Comparison of ENCODE assay signal across 20 cellular contexts in genomic region chr15:57652481-57652880, GRCh38. TPM values are rescaled to one million over a fixed set of nuclear protein-coding genes. Genes with fewer than 3 reads are reported as not detected.
A peak's percentile ranks its signal among the peaks of the same experiment; 100 is the strongest.
DNase-seq lines count a peak whose midpoint lies in the region; ATAC-seq, FAIRE-seq and TF ChIP-seq lines count a peak whose summit lies in the region.
"Had no signal": no experiment of that assay in that cellular context is flagged by ENCODE, and none has a peak within 500 bp of the region (broad histone marks: within the 10 kb centered on the region; RNA-seq: fewer than 3 reads in every experiment).

No MANE protein-coding gene starts in this region.

- no peaks in the 10 kb centered on the region for H3K27me3 Mint-ChIP-seq in mesothelial cell of epicardium (ENCODE audit: low read depth)

- H3K4me3 Mint-ChIP-seq in mesothelial cell of epicardium, result no peak overlapping the region
- H3K4me3 Mint-ChIP-seq: B cell, IgD-negative memory B cell had no signal

- TF ChIP-seq CTCF in D721Med (IDR thresholded peaks at IDR 0.05; ENCODE audit: insufficient read depth, missing control alignments) (no peak), mesothelial cell of epicardium (IDR thresholded peaks at IDR 0.05; ENCODE audit: unreplicated experiment) (no peak)

- peak overlapping the region; percentile 62 for H3K27ac ChIP-seq in cingulate gyrus (ENCODE audit: low read depth, low read length)

- peak; percentile 6 for FAIRE-seq in D721Med (lab: Jason Lieb, UNC)
- FAIRE-seq: A204.1, RCC 7860 had no signal

- no peak overlapping the region for H3K27ac Mint-ChIP-seq in mesothelial cell of epicardium
- H3K27ac Mint-ChIP-seq: B cell, IgD-negative memory B cell had no signal

- H3K9me3 Mint-ChIP-seq in mesothelial cell of epicardium, result no peaks in the 10 kb centered on the region
- H3K9me3 Mint-ChIP-seq: IgD-negative memory B cell had no signal

- peaks cover 1% of the 10 kb centered on the region for H3K36me3 Mint-ChIP-seq in mesothelial cell of epicardium

- no peak for DNase-seq in D721Med (ENCODE audit: insufficient read length, low spot score)
- peak; percentile 6 to 56 for DNase-seq in hippocampal formation (lab: John Stamatoyannopoulos, UW)
- DNase-seq in pons (ENCODE audit: low spot score), result peak; percentile 93
- DNase-seq in activated CD4-positive, CD25-positive, alpha-beta regulatory T cell (lab: John Stamatoyannopoulos, UW), result no peak
- DNase-seq in mesothelial cell of epicardium (ENCODE audit: low spot score in 2 of 2, unreplicated experiment in 2 of 2), result no peak
- no peak for DNase-seq in occipital lobe (lab: John Stamatoyannopoulos, UW)
- DNase-seq: DMS79 treated with DMSO at 0.1 percent for 48 hours, H7, Kasumi-1, MG63, NCI-H1417 treated with DMSO at 0.1 percent for 48 hours, NCI-H187, NCI-H446, NCI-H526 had no signal

- no peak for ATAC-seq in GM21529 (IDR thresholded peaks at IDR 0.05; ENCODE audit: unreplicated experiment)

- H3K4me1 Mint-ChIP-seq in mesothelial cell of epicardium, result peaks cover 19% of the 10 kb centered on the region

RNA-seq across cellular contexts. Expression of gene POLR2M, which starts 54.0 kb away (rescaled TPM):
- total RNA-seq in mesothelial cell of epicardium, result 108 to 110 TPM (median 109 TPM) in 3 replicates
- total RNA-seq in occipital lobe, result 305 TPM

Comparison
In these comparisons a context has a peak if more than half of its experiments do, and no peak if none do; other contexts are left out.
1. DNase-seq: peak in hippocampal formation (2 of 2) and pons (single experiment); none in D721Med (single experiment), activated CD4-positive, CD25-positive, alpha-beta regulatory T cell (0 of 4), mesothelial cell of epicardium (0 of 2) and occipital lobe (single experiment).